Comparison of ENCODE assay signal across 25 cellular contexts in the genomic region with DNA sequence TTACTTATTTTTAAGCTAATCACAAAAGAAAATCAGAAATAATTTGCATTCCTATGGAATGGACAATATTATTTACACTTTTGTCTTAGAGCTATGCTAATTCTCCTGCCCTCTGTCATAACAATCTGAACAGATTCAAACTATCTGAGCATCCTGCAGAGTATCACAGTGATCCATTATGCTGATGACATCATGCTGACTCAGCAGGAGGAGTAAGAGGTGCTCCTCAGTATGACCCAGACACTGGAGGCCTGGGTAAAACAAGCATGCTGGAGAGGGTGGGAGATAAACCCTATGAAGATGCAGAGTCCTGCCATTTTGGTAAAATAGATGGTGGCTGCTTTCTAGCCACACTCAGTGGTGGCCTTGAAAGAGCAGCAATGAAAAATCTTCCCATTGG. TPM values are rescaled to one million over a fixed set of nuclear protein-coding genes. Genes with fewer than 3 reads are reported as not detected.
DNase-seq lines count a peak whose midpoint lies in the region; ATAC-seq and TF ChIP-seq lines count a peak whose summit lies in the region.
"Had no signal": no experiment of that assay in that cellular context is flagged by ENCODE, and none has a peak within 500 bp of the region (broad histone marks: within the 10 kb centered on the region; RNA-seq: fewer than 3 reads in every experiment).

No MANE protein-coding gene starts in this region.

- ATAC-seq in left lobe of liver (peak; percentile 24), HG03175 (IDR thresholded peaks at IDR 0.05; ENCODE audit: unreplicated experiment) (no peak), HG03439 (IDR thresholded peaks at IDR 0.05; ENCODE audit: unreplicated experiment) (no peak)
- ATAC-seq: activated CD4-positive, alpha-beta T cell treated with anti-CD3 and anti-CD28 coated beads for 36 hours had no signal

- no peak for TF ChIP-seq EP300 in ovary (IDR thresholded peaks at IDR 0.05)

- intact Hi-C loops in ovary (cut with DNase I) = no loop called here

- H3K27ac ChIP-seq in brain microvascular endothelial cell (no peak overlapping the region), ovary (no peak overlapping the region)
- H3K27ac ChIP-seq: ascending aorta, spleen, thoracic aorta had no signal

- no peak for TF ChIP-seq CTCF in brain microvascular endothelial cell (IDR thresholded peaks at IDR 0.05; ENCODE audit: low read depth, low read length, missing control alignments)
- no peak for TF ChIP-seq CTCF in ovary (IDR thresholded peaks at IDR 0.05)

- H3K4me3 ChIP-seq in brain microvascular endothelial cell (ENCODE audit: low read depth, low read length) (no peak overlapping the region), ovary (no peak overlapping the region)
- H3K4me3 ChIP-seq: ascending aorta, lung, spleen, thoracic aorta had no signal

- no peak for TF ChIP-seq POLR2A in ovary (IDR thresholded peaks at IDR 0.05)

- H3K27me3 ChIP-seq in brain microvascular endothelial cell (replicated peaks) (no peaks in the 10 kb centered on the region), ovary (no peaks in the 10 kb centered on the region)
- H3K27me3 ChIP-seq: ascending aorta, spleen had no signal

- H3K9me3 ChIP-seq in ovary = no peaks in the 10 kb centered on the region
- H3K9me3 ChIP-seq: ascending aorta, spleen, thoracic aorta had no signal

- H3K4me1 ChIP-seq in ovary (ENCODE audit: insufficient read depth) = no peaks in the 10 kb centered on the region
- H3K4me1 ChIP-seq: ascending aorta, spleen had no signal

- H3K36me3 ChIP-seq in brain microvascular endothelial cell (replicated peaks) = no peaks in the 10 kb centered on the region
- no peaks in the 10 kb centered on the region for H3K36me3 ChIP-seq in ovary
- H3K36me3 ChIP-seq: ascending aorta, spleen, thoracic aorta had no signal

- DNase-seq in Daoy (ENCODE audit: low read depth) (peak; percentile 21), M059J (ENCODE audit: low read depth) (peak; percentile 34), brain microvascular endothelial cell (peak; percentile 8), left lobe of liver (ENCODE audit: low spot score) (no peak), ovary (no peak), NCI-H146 treated with DMSO at 0.1 percent for 48 hours (lab: John Stamatoyannopoulos, UW; ENCODE audit: unreplicated experiment) (no peak)
- DNase-seq: activated CD4-positive, alpha-beta T cell treated with anti-CD3 and anti-CD28 coated beads for 36 hours; activated T-cell treated with anti-CD3 and anti-CD28 coated beads, Interleukin-2, amount 50 U/mL, for 48 hours; CD4-positive, CD25-positive, alpha-beta regulatory T cell; DMS153; effector CD4-positive, alpha-beta T cell; kidney; NCI-H1436 treated with DMSO at 0.1 percent for 48 hours; NCI-H2171; spleen; stimulated activated CD4-positive, alpha-beta T cell treated with anti-CD3 and anti-CD28 coated beads, Interleukin-4, amount 100 ng/mL, for 1 hour; stimulated activated naive CD4-positive, alpha-beta T cell had no signal

- in situ Hi-C loops in brain microvascular endothelial cell (cut with HindIII; ENCODE audit: low pct_ligation_motif_present, low sequenced_read_pairs) = no loop called here

RNA-seq across cellular contexts. Expression of gene ETNPPL, which starts 24.5 kb away (rescaled TPM):
- total RNA-seq in Daoy (2014; rRNA removed; shearing (Covaris generic)) = 0.11 TPM in 1 of 2 replicates, not detected in the other
- not detected in 2 replicates for total RNA-seq in M059J (2014; rRNA removed; shearing (Covaris generic))
- total RNA-seq in left lobe of liver = 127 TPM
- total RNA-seq in ovary = 1 to 10 TPM in 1 of 7 donors, under 1 TPM in 3, not detected in 3; 0.18 to 2.3 (median 0.36) TPM
- under 1 TPM; 0.05 to 0.32 TPM for polyA plus RNA-seq in ovary
- total RNA-seq: activated CD4-positive, alpha-beta T cell treated with anti-CD3 and anti-CD28 coated beads for 36 hours; activated CD8-positive, alpha-beta memory T cell treated with anti-CD3 and anti-CD28 coated beads for 36 hours; ascending aorta; CD4-positive, CD25-positive, alpha-beta regulatory T cell; kidney; lung; T-helper 1 cell treated with Interleukin-12 subunit alpha and Interleukin-12 subunit beta and Interleukin-4 antibody, amounts not matched to agents 30 ng/mL and 1 ng/mL, for 36 hours; thoracic aorta had no signal
- polyA plus RNA-seq: CD4-positive, CD25-positive, alpha-beta regulatory T cell; esophagus had no signal

Comparison
In these comparisons a context has a peak if more than half of its experiments do, and no peak if none do; other contexts are left out.
1. DNase-seq: peak in Daoy (single experiment), M059J (single experiment) and brain microvascular endothelial cell (single experiment); none in left lobe of liver (single experiment), ovary (0 of 5) and NCI-H146 treated with DMSO at 0.1 percent for 48 hours (single experiment).
2. RNA of gene ETNPPL, which starts 24.5 kb away (total RNA-seq): 127 TPM in left lobe of liver (single experiment); 0.18 to 2.3 TPM in ovary, 0.11 TPM in Daoy and not detected in M059J; every median in the first group is over 10 times any median in the second.